Comparison of ENCODE assay signal across 20 cellular contexts in the genomic region with DNA sequence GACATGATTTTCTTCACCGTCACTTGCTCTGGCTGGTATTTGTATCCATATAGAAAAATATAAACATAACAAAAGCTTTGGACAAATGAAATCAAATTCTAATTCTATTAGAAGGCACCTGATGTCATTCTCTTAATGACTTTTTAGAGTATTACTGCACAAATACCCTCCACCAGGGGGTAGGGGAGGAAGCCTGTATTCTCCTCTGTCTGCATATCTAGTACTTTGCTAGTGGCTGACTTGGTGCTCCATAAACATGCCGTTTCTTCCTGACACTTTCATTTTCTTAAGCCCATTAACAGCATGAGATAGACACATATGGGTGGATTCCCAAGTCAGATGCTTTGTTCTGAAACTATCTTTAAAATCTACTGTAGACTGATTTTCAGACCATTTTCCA. TPM values are rescaled to one million over a fixed set of nuclear protein-coding genes. Genes with fewer than 3 reads are reported as not detected.
DNase-seq lines count a peak whose midpoint lies in the region; ATAC-seq and TF ChIP-seq lines count a peak whose summit lies in the region.
"Had no signal": no experiment of that assay in that cellular context is flagged by ENCODE, and none has a peak within 500 bp of the region (broad histone marks: within the 10 kb centered on the region; RNA-seq: fewer than 3 reads in every experiment).

No MANE protein-coding gene starts in this region.

- H3K27me3 ChIP-seq in PC-3 (ENCODE audit: low read length) (no peaks in the 10 kb centered on the region), neutrophil (no peaks in the 10 kb centered on the region)

- DNase-seq in AG20443 (ENCODE audit: low spot score) (peak; percentile 19), PC-3 (peak; percentile 13), epithelial cell of prostate (ENCODE audit: low read depth, low spot score) (no peak), T-helper 17 cell (no peak)
- no peak for DNase-seq in stimulated activated naive CD4-positive, alpha-beta T cell (lab: John Stamatoyannopoulos, UW)
- no peak for DNase-seq in activated naive CD4-positive, alpha-beta T cell treated with Interleukin-2 at 50 U/mL for 16 hours
- DNase-seq: activated CD4-positive, CD25-positive, alpha-beta regulatory T cell; activated CD8-positive, alpha-beta memory T cell treated with anti-CD3 and anti-CD28 coated beads, Interleukin-2, amount 50 U/mL, for 48 hours; effector memory CD8-positive, alpha-beta T cell; midbrain; NCI-H2029; NCI-H524; small intestine; T-cell had no signal

- H3K4me2 ChIP-seq in PC-3 (ENCODE audit: low read length), result no peak overlapping the region

- TF ChIP-seq CTCF in PC-3 (conservative IDR thresholded peaks at IDR 0.05; ENCODE audit: low read depth, low read length) (peak; percentile 34; the same call in 1 of the 2 replicates), neutrophil (IDR thresholded peaks at IDR 0.05) (no peak)

- 0 out of 2 replicates have a peak, but pooled peaks cover 4% of the 10 kb centered on the region for H3K36me3 ChIP-seq in PC-3 (ENCODE audit: low read depth, low read length)
- H3K36me3 ChIP-seq in neutrophil, result peaks cover 56% of the 10 kb centered on the region
- H3K36me3 ChIP-seq: HAP-1 had no signal

- no peaks in the 10 kb centered on the region for H3K4me1 Mint-ChIP-seq in T-helper 17 cell
- H3K4me1 Mint-ChIP-seq: stimulated activated memory B cell treated with anti-CD40 and anti-IgM and Interleukin-4, amounts not matched to agents 10 μg/mL and 1 μg/mL and 100 μg/mL, for 72 hours; T-cell had no signal

- CTCF ChIA-PET in PC-3 (lab: Charles Lee), result no interaction called here

- intact Hi-C loops in PC-3 (cut with micrococcal nuclease), result loop anchor here (5.0 kb wide), 1 partner anchor 41 kb away; no protein-coding TSS in a partner anchor

- no peak overlapping the region for H3K9ac ChIP-seq in PC-3 (ENCODE audit: low read length)

- ATAC-seq in PC-3 (no peak), GM18909 (IDR thresholded peaks at IDR 0.05; ENCODE audit: poor library complexity, unreplicated experiment) (no peak), T-helper 17 cell (no peak)
- ATAC-seq: activated naive CD4-positive, alpha-beta T cell treated with anti-CD3 and anti-CD28 coated beads, Interleukin-2, amount 50 U/mL, for 72 hours; effector memory CD8-positive, alpha-beta T cell; Panc1; stimulated activated memory B cell treated with anti-CD40 and anti-IgM and Interleukin-4, amounts not matched to agents 10 μg/mL and 1 μg/mL and 100 μg/mL, for 72 hours; T-cell had no signal

- peaks cover 4% of the 10 kb centered on the region for H3F3A ChIP-seq in PC-3 (ENCODE audit: low read length, unreplicated experiment)

- peaks cover 3% of the 10 kb centered on the region for H3K36me3 Mint-ChIP-seq in T-helper 17 cell (ENCODE audit: low read depth)
- H3K36me3 Mint-ChIP-seq: stimulated activated memory B cell treated with anti-CD40 and anti-IgM and Interleukin-4, amounts not matched to agents 10 μg/mL and 1 μg/mL and 100 μg/mL, for 72 hours; T-cell had no signal

- H3K4me3 Mint-ChIP-seq in T-helper 17 cell, result no peak overlapping the region
- H3K4me3 Mint-ChIP-seq: effector memory CD8-positive, alpha-beta T cell; stimulated activated memory B cell treated with anti-CD40 and anti-IgM and Interleukin-4, amounts not matched to agents 10 μg/mL and 1 μg/mL and 100 μg/mL, for 72 hours; T-cell had no signal

- POLR2A ChIA-PET in PC-3 (lab: Charles Lee; ENCODE audit: unreplicated experiment), result interaction anchor here (0.6 kb wide), 1 partner anchor 562 kb away, joined by 4 read pairs; no protein-coding TSS in a partner anchor

- H3K27ac ChIP-seq in PC-3 (ENCODE audit: low read length) (no peak overlapping the region), epithelial cell of prostate (peak overlapping the region; percentile 83), neutrophil (peak overlapping the region; percentile 64)

- peaks cover 21% of the 10 kb centered on the region for H3K4me1 ChIP-seq in PC-3 (ENCODE audit: insufficient read depth, low read length)
- H3K4me1 ChIP-seq in neutrophil (ENCODE audit: control insufficient read depth in 1 of 2, insufficient read depth in 1 of 2, low read depth in 1 of 2, low read length in 1 of 2), result peaks cover 39 to 57% of the 10 kb centered on the region in 2 experiments
- H3K4me1 ChIP-seq: HAP-1 had no signal

- no peak overlapping the region for H2AFZ ChIP-seq in PC-3 (ENCODE audit: low read length)

- H4K20me1 ChIP-seq in PC-3 (ENCODE audit: low read length), result no peaks in the 10 kb centered on the region

- no peaks in the 10 kb centered on the region for H3K27me3 Mint-ChIP-seq in T-helper 17 cell
- H3K27me3 Mint-ChIP-seq: stimulated activated memory B cell treated with anti-CD40 and anti-IgM and Interleukin-4, amounts not matched to agents 10 μg/mL and 1 μg/mL and 100 μg/mL, for 72 hours had no signal

- no peak overlapping the region for H3K27ac Mint-ChIP-seq in T-helper 17 cell
- H3K27ac Mint-ChIP-seq: activated naive CD4-positive, alpha-beta T cell treated with anti-CD3 and anti-CD28 coated beads, Interleukin-2, amount 50 U/mL, for 72 hours; effector memory CD8-positive, alpha-beta T cell; stimulated activated memory B cell treated with anti-CD40 and anti-IgM and Interleukin-4, amounts not matched to agents 10 μg/mL and 1 μg/mL and 100 μg/mL, for 72 hours; T-cell had no signal

- no peaks in the 10 kb centered on the region for H3K9me2 ChIP-seq in PC-3 (replicated peaks; ENCODE audit: low read length)

- peaks cover 5% of the 10 kb centered on the region; the same call in 1 of the 2 replicates for H3K9me3 ChIP-seq in PC-3 (ENCODE audit: low read length)
- H3K9me3 ChIP-seq in neutrophil, result no peaks in the 10 kb centered on the region
- no peaks in the 10 kb centered on the region for H3K9me3 ChIP-seq in T-helper 17 cell (ENCODE audit: control insufficient read depth, low read length, poor library complexity, severe bottlenecking)

- no peaks in the 10 kb centered on the region for H3K79me2 ChIP-seq in PC-3 (ENCODE audit: low read length)

- BruUV-seq in PC-3 (replicated peaks; lab: Mats Ljungman, UMichigan), result no TSS peak

- H3K4me3 ChIP-seq in PC-3 (ENCODE audit: low read length), result no peak overlapping the region
- peak overlapping the region in 1 of 2 experiments; percentile 6 for H3K4me3 ChIP-seq in neutrophil (ENCODE audit: low read depth in 1 of 2, low read length in 1 of 2)
- H3K4me3 ChIP-seq: HAP-1 had no signal

RNA-seq across cellular contexts. Expression of a gene that starts 20.6 kb away (rescaled TPM):
- total RNA-seq in PC-3 (2014; rRNA removed) (0.26 TPM in 1 of 2 replicates, not detected in the other), T-helper 17 cell (under 1 TPM in 1 of 2 donors, not detected in 1; 0.12 TPM)

Comparison
In these comparisons a context has a peak if more than half of its experiments do, and no peak if none do; other contexts are left out.
1. DNase-seq: peak in AG20443 (single experiment) and PC-3 (single experiment); none in epithelial cell of prostate (single experiment), stimulated activated naive CD4-positive, alpha-beta T cell (0 of 6), activated naive CD4-positive, alpha-beta T cell treated with Interleukin-2 at 50 U/mL for 16 hours (single experiment) and T-helper 17 cell (0 of 3).